Comparison of ENCODE assay signal across 8 cellular contexts in the genomic region with DNA sequence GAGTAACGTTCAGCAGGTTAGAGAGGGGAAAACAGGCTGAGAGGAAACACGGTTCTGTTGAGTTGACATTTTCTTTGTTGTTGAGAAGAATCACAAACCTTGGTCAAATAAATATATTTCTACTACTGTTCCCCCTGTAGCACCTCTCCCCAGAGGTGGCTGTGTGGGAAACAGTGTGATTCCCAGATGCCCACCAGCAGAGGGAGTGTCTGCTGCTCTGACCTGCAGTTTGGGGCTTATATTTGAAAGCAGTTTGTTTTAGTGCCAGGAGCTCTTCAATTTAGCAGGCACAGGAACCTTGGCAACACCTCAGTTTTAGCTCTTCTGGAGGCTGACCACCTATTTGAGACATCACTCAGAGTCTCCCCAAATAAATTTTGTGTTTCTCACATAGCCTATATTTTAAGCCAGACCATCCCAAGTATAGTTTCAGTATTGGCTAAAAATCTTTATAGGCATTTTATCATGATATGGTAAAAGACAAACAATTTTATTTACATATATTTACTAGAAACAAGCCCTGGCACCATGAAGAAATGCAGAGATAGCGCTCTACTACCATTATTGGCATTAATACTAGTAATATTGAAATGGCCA.
DNase-seq lines count a peak whose midpoint lies in the region; ATAC-seq and TF ChIP-seq lines count a peak whose summit lies in the region.

No MANE protein-coding gene starts in this region.

- H3K4me3 ChIP-seq in astrocyte of the spinal cord (ENCODE audit: low read depth, low read length) (no peak overlapping the region), mucosa of descending colon (no peak overlapping the region)

- peaks cover 11 to 34% (median 15%) of the 10 kb centered on the region in 3 donors for H3K36me3 Mint-ChIP-seq in immature natural killer cell

- peaks cover 0 to 11% of the 10 kb centered on the region in 2 donors for H3K4me1 Mint-ChIP-seq in immature natural killer cell

- H3K9me3 ChIP-seq in mucosa of descending colon = no peaks in the 10 kb centered on the region

- TF ChIP-seq CTCF in astrocyte of the spinal cord (IDR thresholded peaks at IDR 0.05; ENCODE audit: low read depth, low read length) (peak; percentile 87), mucosa of descending colon (IDR thresholded peaks at IDR 0.05) (no peak), omental fat pad (IDR thresholded peaks at IDR 0.05) (no peak)

- no peaks in the 10 kb centered on the region for H3K27me3 Mint-ChIP-seq in immature natural killer cell (ENCODE audit: low read depth in 3 of 3)

- intact Hi-C loops in mucosa of descending colon (cut with DNase I, micrococcal nuclease) = no loop called here

- H3K9me3 Mint-ChIP-seq in immature natural killer cell = no peaks in the 10 kb centered on the region

- H3K4me1 ChIP-seq in mucosa of descending colon (ENCODE audit: low read depth) = no peaks in the 10 kb centered on the region

- no peaks in the 10 kb centered on the region for H3K36me3 ChIP-seq in mucosa of descending colon (ENCODE audit: low read depth)

- in situ Hi-C loops in astrocyte of the spinal cord (cut with HindIII; ENCODE audit: low sequenced_read_pairs) = no loop called here

- peak overlapping the region in 1 of 6 donors; percentile 48 for H3K27ac Mint-ChIP-seq in immature natural killer cell

- ATAC-seq in mucosa of descending colon (peak; percentile 21), HG02840 (IDR thresholded peaks at IDR 0.05; ENCODE audit: low FRiP score, unreplicated experiment) (no peak), omental fat pad (ENCODE audit: low FRiP score) (no peak)

- H3K4me3 Mint-ChIP-seq in immature natural killer cell = no peak overlapping the region

- DNase-seq in GM03348 (ENCODE audit: low spot score) (peak; percentile 46), LHCN-M2 (ENCODE audit: low read depth) (peak; percentile 17), astrocyte of the spinal cord (ENCODE audit: low read depth, low spot score) (peak; percentile 18), mucosa of descending colon (no peak), OCI-M2 (lab: John Stamatoyannopoulos, UW; ENCODE audit: unreplicated experiment) (no peak), immature natural killer cell (no peak), omental fat pad (ENCODE audit: low spot score) (no peak)

Comparison
In these comparisons a context has a peak if more than half of its experiments do, and no peak if none do; other contexts are left out.
1. DNase-seq: peak in GM03348 (single experiment), LHCN-M2 (single experiment) and astrocyte of the spinal cord (single experiment); none in mucosa of descending colon (0 of 3), OCI-M2 (single experiment), immature natural killer cell (0 of 3) and omental fat pad (single experiment).